ENCODE assay signal across 10 cellular contexts in genomic region chr9:24245988-24246387, GRCh38.
DNase-seq lines count a peak whose midpoint lies in the region; ATAC-seq, FAIRE-seq and TF ChIP-seq lines count a peak whose summit lies in the region.
"Had no signal": no experiment of that assay in that cellular context is flagged by ENCODE, and none has a peak within 500 bp of the region (broad histone marks: within the 10 kb centered on the region; RNA-seq: fewer than 3 reads in every experiment).

No MANE protein-coding gene starts in this region.

- H3K27ac ChIP-seq in OCI-LY7 (ENCODE audit: low read depth, low read length, poor library complexity, severe bottlenecking) (no peak overlapping the region), sigmoid colon (no peak overlapping the region)

- intact Hi-C loops in OCI-LY7 (cut with micrococcal nuclease; ENCODE audit: unreplicated experiment) = loop anchor here (10.0 kb wide), 1 partner anchor 1721 kb away; no protein-coding TSS in a partner anchor
- intact Hi-C loops in sigmoid colon (cut with DNase I) = no loop called here

- CTCF ChIA-PET in OCI-LY7 (lab: Charles Lee; ENCODE audit: unreplicated experiment) = no interaction called here

- ATAC-seq in GM19467 (IDR thresholded peaks at IDR 0.05; ENCODE audit: unreplicated experiment) = no peak

- H3K4me3 ChIP-seq in OCI-LY7 (ENCODE audit: low read depth, low read length, poor library complexity, severe bottlenecking) (no peak overlapping the region), fibroblast of pulmonary artery (replicated peaks; ENCODE audit: low read depth, low read length) (no peak overlapping the region), sigmoid colon (no peak overlapping the region)

- TF ChIP-seq POLR2A in H54 (IDR thresholded peaks at IDR 0.05; ENCODE audit: low read depth, low read length) = no peak
- no peak for TF ChIP-seq POLR2A in sigmoid colon (IDR thresholded peaks at IDR 0.05)

- no peak overlapping the region for H2AFZ ChIP-seq in OCI-LY7 (ENCODE audit: low read length)

- TF ChIP-seq EP300 in sigmoid colon (IDR thresholded peaks at IDR 0.05) = no peak

- WGBS in sigmoid colon, 2 donors = 12 to 27% methylated on average over 2 of the region's 2 CpGs

- BruUV-seq in OCI-LY7 (replicated peaks; lab: Mats Ljungman, UMichigan) = no TSS peak

- H3K36me3 ChIP-seq in OCI-LY7 (ENCODE audit: insufficient read depth, low read length) (no peaks in the 10 kb centered on the region), sigmoid colon (no peaks in the 10 kb centered on the region)

- POLR2A ChIA-PET in OCI-LY7 (lab: Charles Lee) = no interaction called here

- no peaks in the 10 kb centered on the region for H3K9me2 ChIP-seq in OCI-LY7 (ENCODE audit: insufficient read depth, low read length)

- H3K4me2 ChIP-seq in OCI-LY7 (ENCODE audit: low read length) = no peak overlapping the region

- H4K20me1 ChIP-seq in OCI-LY7 (ENCODE audit: insufficient read depth, low read length) = no peaks in the 10 kb centered on the region

- DNase-seq in H54 (ENCODE audit: insufficient read length, low spot score) = no peak
- peak; percentile 32 for DNase-seq in OCI-LY7 (ENCODE audit: low spot score)
- DNase-seq in fibroblast of pulmonary artery (ENCODE audit: low read depth) = peak; percentile 21
- DNase-seq in sigmoid colon = no peak
- DNase-seq in putamen (ENCODE audit: low spot score) = no peak
- no peak for DNase-seq in activated CD4-positive, alpha-beta T cell treated with anti-CD3 and anti-CD28 coated beads, Interleukin-2, amount 50 U/mL, for 4 hours
- DNase-seq: EL, NCI-H510A had no signal

- no peaks in the 10 kb centered on the region for H3K79me2 ChIP-seq in OCI-LY7 (ENCODE audit: insufficient read depth, low read depth, low read length)

- no peaks in the 10 kb centered on the region for H3K9me3 ChIP-seq in OCI-LY7 (ENCODE audit: low read length)
- no peaks in the 10 kb centered on the region for H3K9me3 ChIP-seq in sigmoid colon

- no peaks in the 10 kb centered on the region for H3K27me3 ChIP-seq in sigmoid colon

- peak; percentile 80 for TF ChIP-seq CTCF in OCI-LY7 (conservative IDR thresholded peaks at IDR 0.05; ENCODE audit: low read length)
- peak; percentile 16 for TF ChIP-seq CTCF in fibroblast of pulmonary artery (IDR thresholded peaks at IDR 0.05; ENCODE audit: low read length, missing control alignments)
- TF ChIP-seq CTCF in sigmoid colon (IDR thresholded peaks at IDR 0.05) = no peak

- H3K4me1 ChIP-seq in OCI-LY7 (ENCODE audit: insufficient read depth, low read length, poor library complexity, severe bottlenecking) = no peaks in the 10 kb centered on the region
- no peaks in the 10 kb centered on the region for H3K4me1 ChIP-seq in sigmoid colon

- FAIRE-seq in A204.1 (lab: Jason Lieb, UNC) (peak; percentile 79), H54 (lab: Jason Lieb, UNC) (peak; percentile 50)

Comparison
In these comparisons a context has a peak if more than half of its experiments do, and no peak if none do; other contexts are left out.
1. DNase-seq: peak in OCI-LY7 (single experiment) and fibroblast of pulmonary artery (single experiment); none in H54 (single experiment), sigmoid colon (single experiment), putamen (single experiment) and activated CD4-positive, alpha-beta T cell treated with anti-CD3 and anti-CD28 coated beads, Interleukin-2, amount 50 U/mL, for 4 hours (0 of 2).
2. CTCF ChIP-seq: peak in OCI-LY7 (single experiment) and fibroblast of pulmonary artery (single experiment); none in sigmoid colon (0 of 4).